ENCODE assay signal across 9 cellular contexts in genomic region chr9:126705767-126706697, GRCh38.
DNase-seq lines count a peak whose midpoint lies in the region; ATAC-seq and TF ChIP-seq lines count a peak whose summit lies in the region.
"Had no signal": no experiment of that assay in that cellular context is flagged by ENCODE, and none has a peak within 500 bp of the region (broad histone marks: within the 10 kb centered on the region; RNA-seq: fewer than 3 reads in every experiment).

No MANE protein-coding gene starts in this region.

- POLR2A ChIA-PET in BJ (lab: Charles Lee) = interaction anchor here (0.6 kb wide), 1 partner anchor 9 kb away, joined by 4 read pairs; no protein-coding TSS in a partner anchor

- TF ChIP-seq CTCF in BJ (IDR thresholded peaks at IDR 0.05; ENCODE audit: insufficient read depth, low read depth, low read length) = peak; percentile 78

- no peak overlapping the region for H3K4me3 ChIP-seq in BJ (ENCODE audit: low read depth, low read length)

- H3K36me3 ChIP-seq in BJ (ENCODE audit: control insufficient read depth, insufficient read depth, low read length) = no peaks in the 10 kb centered on the region
- H3K36me3 ChIP-seq: vagina had no signal

- CTCF ChIA-PET in BJ (lab: Yijun Ruan, JAX) = interaction anchor here (0.6 to 10.7 kb wide), 31 partner anchors 8 to 1132 kb away, joined by 3 to 252 read pairs (median 5); no protein-coding TSS in a partner anchor

- no peak for ATAC-seq in HG03565 (IDR thresholded peaks at IDR 0.05; ENCODE audit: unreplicated experiment)
- no peak for ATAC-seq in HG03439 (IDR thresholded peaks at IDR 0.05; ENCODE audit: unreplicated experiment)

- peaks cover 10% of the 10 kb centered on the region for H3K27me3 ChIP-seq in BJ (ENCODE audit: control insufficient read depth, insufficient read depth, low read length)
- H3K27me3 ChIP-seq: vagina had no signal

- no peak for DNase-seq in BJ (ENCODE audit: low read depth)
- peak; percentile 4 for DNase-seq in HCEC 1CT
- DNase-seq in T follicular helper cell (ENCODE audit: low read depth) = peak; percentile 63
- peak; percentile 58 for DNase-seq in activated naive CD8-positive, alpha-beta T cell treated with anti-CD3 and anti-CD28 coated beads, Interleukin-2, amount 50 U/mL, for 16 hours (ENCODE audit: low read depth, low spot score)
- DNase-seq in iPS-NIHi11 (ENCODE audit: low spot score) = peak; percentile 77
- peak; percentile 71 for DNase-seq in stimulated activated CD4-positive, alpha-beta T cell treated with anti-CD3 and anti-CD28 coated beads, Interleukin-1b, Interleukin-23, amount 100 ng/mL, for 48 hours
